17 cellular contexts compared by ENCODE assay signal in genomic region chr2:96353606-96354095, GRCh38. TPM values are rescaled to one million over a fixed set of nuclear protein-coding genes. Genes with fewer than 3 reads are reported as not detected.
DNase-seq lines count a peak whose midpoint lies in the region; ATAC-seq, FAIRE-seq and TF ChIP-seq lines count a peak whose summit lies in the region.
"Had no signal": no experiment of that assay in that cellular context is flagged by ENCODE, and none has a peak within 500 bp of the region (broad histone marks: within the 10 kb centered on the region; RNA-seq: fewer than 3 reads in every experiment).

No MANE protein-coding gene starts in this region.

- H2AK9ac ChIP-seq in IMR-90 (replicated peaks; ENCODE audit: low read depth, low read length, poor library complexity): no peak overlapping the region

- H3K4me1 ChIP-seq in IMR-90 (ENCODE audit: control insufficient read depth, insufficient read depth, low read length): no peaks in the 10 kb centered on the region
- H3K4me1 ChIP-seq in endothelial cell of umbilical vein (ENCODE audit: control insufficient read depth, extremely low read depth, insufficient read depth, low read length): peaks cover 3% of the 10 kb centered on the region
- H3K4me1 ChIP-seq in left lung: peaks cover 0 to 8% of the 10 kb centered on the region in 2 donors
- H3K4me1 ChIP-seq in subcutaneous abdominal adipose tissue (ENCODE audit: control insufficient read depth in 5 of 5, insufficient read depth in 5 of 5, low read length in 5 of 5): peaks cover 4 to 31% (median 23%) of the 10 kb centered on the region in 5 donors

- FAIRE-seq in endothelial cell of umbilical vein (lab: Jason Lieb, UNC): peak; percentile 62
- FAIRE-seq: islet of Langerhans had no signal

- H3K79me2 ChIP-seq in endothelial cell of umbilical vein (ENCODE audit: control insufficient read depth, insufficient read depth, low read length): no peaks in the 10 kb centered on the region

- H3K56ac ChIP-seq in IMR-90 (ENCODE audit: extremely low read depth, insufficient read depth, low read length): no peak overlapping the region

- no peak for DNase-seq in IMR-90
- peak; percentile 82 for DNase-seq in endothelial cell of umbilical vein (ENCODE audit: low read depth, low spot score)
- DNase-seq in left lung: no peak
- no peak for DNase-seq in NCI-H1417 treated with DMSO at 0.1 percent for 48 hours (lab: John Stamatoyannopoulos, UW)
- DNase-seq: activated CD8-positive, alpha-beta memory T cell treated with anti-CD3 and anti-CD28 coated beads for 24 hours; activated naive CD4-positive, alpha-beta T cell; CD8-positive, alpha-beta memory T cell; GDM1; retina; stimulated activated naive CD4-positive, alpha-beta T cell treated with Interleukin-2 at 50 U/mL for 16 hours had no signal

- H3K4me3 ChIP-seq in IMR-90 (ENCODE audit: insufficient read depth, low read depth, low read length) (no peak overlapping the region), endothelial cell of umbilical vein (replicated peaks in 1 of 3; ENCODE audit: insufficient read depth in 1 of 3, low read depth in 1 of 3, low read length in 3 of 3) (no peak overlapping the region), left lung (no peak overlapping the region), subcutaneous abdominal adipose tissue (ENCODE audit: low read depth in 1 of 5, low read length in 5 of 5) (peak overlapping the region in 4 of 5 donors; percentile 32 to 43 (median 42))

- H3K27me3 Mint-ChIP-seq in activated T-helper 17 cell treated with anti-CD3 and anti-CD28 coated beads, Interleukin-2, amount 50 U/mL, for 72 hours: no peaks in the 10 kb centered on the region
- H3K27me3 Mint-ChIP-seq: CD8-positive, alpha-beta memory T cell; central memory CD8-positive, alpha-beta T cell had no signal

- H2BK15ac ChIP-seq in IMR-90 (ENCODE audit: low read depth, low read length): no peak overlapping the region

- no peak overlapping the region for H3K4me2 ChIP-seq in IMR-90 (ENCODE audit: low read depth, low read length)
- H3K4me2 ChIP-seq in endothelial cell of umbilical vein (ENCODE audit: insufficient read depth, low read length): no peak overlapping the region

- no peak overlapping the region for H4K91ac ChIP-seq in IMR-90 (ENCODE audit: insufficient read depth, low read depth, low read length)

- TF ChIP-seq CTCF in IMR-90 (conservative IDR thresholded peaks at IDR 0.05; ENCODE audit: low read depth, low read length) (no peak), endothelial cell of umbilical vein (IDR thresholded peaks at IDR 0.05; ENCODE audit: extremely low read depth in 1 of 2, insufficient read depth in 1 of 2, low read depth in 1 of 2, low read length in 2 of 2) (no peak), left lung (IDR thresholded peaks at IDR 0.05) (no peak)

- ATAC-seq in IMR-90 (ENCODE audit: low read depth) (no peak), left lung (peak; percentile 53), GM21737 (IDR thresholded peaks at IDR 0.05; ENCODE audit: unreplicated experiment) (no peak), HG03139 (IDR thresholded peaks at IDR 0.05; ENCODE audit: unreplicated experiment) (no peak)
- ATAC-seq in activated T-helper 17 cell treated with anti-CD3 and anti-CD28 coated beads, Interleukin-2, amount 50 U/mL, for 72 hours (replicated peaks): no peak
- ATAC-seq: HCT116 had no signal

- no peak overlapping the region for H4K8ac ChIP-seq in IMR-90 (ENCODE audit: low read depth in 2 of 2, low read length in 2 of 2)

- H3K18ac ChIP-seq in IMR-90 (ENCODE audit: low read depth, low read length): no peak overlapping the region

- POLR2A ChIA-PET in IMR-90 (lab: Charles Lee; ENCODE audit: unreplicated experiment): no interaction called here
- POLR2A ChIA-PET in endothelial cell of umbilical vein (lab: Charles Lee): no interaction called here

- TF ChIP-seq POLR2A in IMR-90 (IDR thresholded peaks at IDR 0.05; ENCODE audit: low read depth, low read length): no peak
- no peak for TF ChIP-seq POLR2A in endothelial cell of umbilical vein (IDR thresholded peaks at IDR 0.05; ENCODE audit: low read depth, low read length)

- H3K14ac ChIP-seq in IMR-90 (replicated peaks; ENCODE audit: low read depth, low read length): no peak overlapping the region

- H3K9me3 ChIP-seq in IMR-90 (ENCODE audit: control insufficient read depth, insufficient read depth, low read length) (no peaks in the 10 kb centered on the region), endothelial cell of umbilical vein (replicated peaks; ENCODE audit: control insufficient read depth, insufficient read depth, low read length) (no peaks in the 10 kb centered on the region), left lung (no peaks in the 10 kb centered on the region), subcutaneous abdominal adipose tissue (ENCODE audit: control insufficient read depth in 5 of 5, low read length in 5 of 5) (no peaks in the 10 kb centered on the region)

- no peaks in the 10 kb centered on the region for H4K20me1 ChIP-seq in IMR-90 (ENCODE audit: insufficient read depth, low read length)
- H4K20me1 ChIP-seq in endothelial cell of umbilical vein (replicated peaks; ENCODE audit: control insufficient read depth, extremely low read depth, insufficient read depth, low read length): no peaks in the 10 kb centered on the region

- H2BK5ac ChIP-seq in IMR-90 (ENCODE audit: low read depth, low read length, poor library complexity, severe bottlenecking): no peak overlapping the region

- no peak overlapping the region for H3K27ac ChIP-seq in IMR-90 (ENCODE audit: insufficient read depth, low read length)
- peak overlapping the region; percentile 10 for H3K27ac ChIP-seq in endothelial cell of umbilical vein (ENCODE audit: insufficient read depth, low read depth, low read length)
- H3K27ac ChIP-seq in left lung: peak overlapping the region; percentile 26 to 50
- H3K27ac ChIP-seq in subcutaneous abdominal adipose tissue (ENCODE audit: low read depth, low read length): peak overlapping the region; percentile 84

- H2AK5ac ChIP-seq in IMR-90 (ENCODE audit: low read depth, low read length): no peak overlapping the region

- H3K79me1 ChIP-seq in IMR-90 (ENCODE audit: low read depth in 1 of 2, low read length in 2 of 2): no peaks in the 10 kb centered on the region

- in situ Hi-C loops in IMR-90 (cut with MboI; ENCODE audit: low sequenced_read_pairs): no loop called here

- H3K4me3 Mint-ChIP-seq in activated T-helper 17 cell treated with anti-CD3 and anti-CD28 coated beads, Interleukin-2, amount 50 U/mL, for 72 hours: no peak overlapping the region
- H3K4me3 Mint-ChIP-seq: central memory CD8-positive, alpha-beta T cell had no signal

- no peak overlapping the region for H2BK20ac ChIP-seq in IMR-90 (ENCODE audit: low read depth, low read length)

- H4K5ac ChIP-seq in IMR-90 (ENCODE audit: low read depth, low read length): no peak overlapping the region

- no peak for TF ChIP-seq RAD21 in IMR-90 (IDR thresholded peaks at IDR 0.05; ENCODE audit: low read length)

- peaks cover 69% of the 10 kb centered on the region for H3K36me3 Mint-ChIP-seq in activated T-helper 17 cell treated with anti-CD3 and anti-CD28 coated beads, Interleukin-2, amount 50 U/mL, for 72 hours (ENCODE audit: low read depth)

- no peaks in the 10 kb centered on the region; the same call in 1 of the 2 replicates for H3K9me1 ChIP-seq in IMR-90 (ENCODE audit: insufficient read depth, low read length)
- no peaks in the 10 kb centered on the region for H3K9me1 ChIP-seq in endothelial cell of umbilical vein (replicated peaks; ENCODE audit: control insufficient read depth, extremely low read depth, insufficient read depth, low read length)

- intact Hi-C loops in IMR-90 (cut with micrococcal nuclease): no loop called here
- intact Hi-C loops in endothelial cell of umbilical vein (cut with micrococcal nuclease): no loop called here
- intact Hi-C loops in left lung (cut with DNase I): no loop called here

- H3K4me1 Mint-ChIP-seq in activated T-helper 17 cell treated with anti-CD3 and anti-CD28 coated beads, Interleukin-2, amount 50 U/mL, for 72 hours: no peaks in the 10 kb centered on the region
- H3K4me1 Mint-ChIP-seq: central memory CD8-positive, alpha-beta T cell had no signal

- no peak overlapping the region for H3K4ac ChIP-seq in IMR-90 (ENCODE audit: low read depth, low read length)

- no peak overlapping the region for H3K27ac Mint-ChIP-seq in activated T-helper 17 cell treated with anti-CD3 and anti-CD28 coated beads, Interleukin-2, amount 50 U/mL, for 72 hours

- H3K9me3 Mint-ChIP-seq in activated T-helper 17 cell treated with anti-CD3 and anti-CD28 coated beads, Interleukin-2, amount 50 U/mL, for 72 hours: no peaks in the 10 kb centered on the region
- H3K9me3 Mint-ChIP-seq: CD8-positive, alpha-beta memory T cell; central memory CD8-positive, alpha-beta T cell had no signal

- H3K36me3 ChIP-seq in IMR-90 (ENCODE audit: control insufficient read depth, insufficient read depth, low read length): peaks cover 7% of the 10 kb centered on the region
- peaks cover 0 to 3% of the 10 kb centered on the region in 2 experiments for H3K36me3 ChIP-seq in endothelial cell of umbilical vein (ENCODE audit: control insufficient read depth in 2 of 2, extremely low read depth in 1 of 2, insufficient read depth in 2 of 2, low read length in 2 of 2)
- peaks cover 0 to 39% of the 10 kb centered on the region in 2 donors for H3K36me3 ChIP-seq in left lung
- no peaks in the 10 kb centered on the region for H3K36me3 ChIP-seq in subcutaneous abdominal adipose tissue (ENCODE audit: control insufficient read depth in 5 of 5, insufficient read depth in 5 of 5, low read length in 5 of 5)

- H3K27me3 ChIP-seq in IMR-90 (ENCODE audit: control insufficient read depth, insufficient read depth, low read length) (no peaks in the 10 kb centered on the region), endothelial cell of umbilical vein (ENCODE audit: control insufficient read depth in 2 of 2, insufficient read depth in 2 of 2, low read length in 2 of 2) (no peaks in the 10 kb centered on the region), left lung (no peaks in the 10 kb centered on the region), subcutaneous abdominal adipose tissue (ENCODE audit: control insufficient read depth in 5 of 5, insufficient read depth in 4 of 5, low read length in 5 of 5) (no peaks in the 10 kb centered on the region)

- H3K9ac ChIP-seq in IMR-90 (ENCODE audit: low read depth, low read length) (no peak overlapping the region), endothelial cell of umbilical vein (replicated peaks; ENCODE audit: extremely low read depth, insufficient read depth, low read length) (no peak overlapping the region), subcutaneous abdominal adipose tissue (ENCODE audit: low read length in 5 of 5) (peak overlapping the region in 1 of 5 donors; percentile 42)

- H2AFZ ChIP-seq in IMR-90 (replicated peaks; ENCODE audit: low read length, poor library complexity) (peak overlapping the region; percentile 38), endothelial cell of umbilical vein (ENCODE audit: low read depth, low read length) (no peak overlapping the region)

- dilution Hi-C loops in IMR-90 (cut with HindIII; ENCODE audit: low sequenced_read_pairs, unreplicated experiment) (no loop called here), endothelial cell of umbilical vein (cut with MboI; ENCODE audit: extremely low pct_ligation_motif_present, low sequenced_read_pairs) (no loop called here)

- no peak overlapping the region for H2BK120ac ChIP-seq in IMR-90 (ENCODE audit: low read depth, low read length)

- no CpG with 5 or more reads among the region's 4 CpGs for WGBS in IMR-90 (ENCODE audit: extremely low coverage in 2 of 2, insufficient read length in 1 of 2), 2 experiments

- no peak overlapping the region for H3K23ac ChIP-seq in IMR-90 (ENCODE audit: low read depth, low read length)

- CTCF ChIA-PET in IMR-90 (lab: Yijun Ruan, JAX): no interaction called here
- CTCF ChIA-PET in endothelial cell of umbilical vein (lab: Charles Lee): interaction anchor here (1.1 kb wide), 1 partner anchor 8 kb away, joined by 3 read pairs; no protein-coding TSS in a partner anchor

- BruUV-seq in IMR-90 (replicated peaks; lab: Mats Ljungman, UMichigan): no TSS peak
- no TSS peak for BruUV-seq in endothelial cell of umbilical vein (replicated peaks; lab: Mats Ljungman, UMichigan)

RNA-seq across cellular contexts. Expression of gene NCAPH, which starts 18.1 kb away (rescaled TPM):
- 16.7 and 17.7 TPM in 2 replicates for total RNA-seq in IMR-90 (2012; rRNA removed)
- polyA plus RNA-seq in IMR-90 (2012; rRNA removed): 16.5 and 19.4 TPM in 2 replicates
- polyA plus RNA-seq in IMR-90 (2012; cell fraction: cytosol; rRNA removed): 4.6 and 7.8 TPM in 2 replicates
- 7.2 and 9.7 TPM in 2 replicates for polyA plus RNA-seq in IMR-90 (2012; cell fraction: nucleus; rRNA removed; ENCODE audit: low replicate concordance)
- 34.6 and 36.6 TPM in 2 replicates for total RNA-seq in endothelial cell of umbilical vein
- 20.6 and 21.9 TPM in 2 replicates for polyA plus RNA-seq in endothelial cell of umbilical vein
- polyA plus RNA-seq in endothelial cell of umbilical vein (2011; cell fraction: cytosol; rRNA removed): 27.4 and 37.7 TPM in 2 replicates
- polyA plus RNA-seq in endothelial cell of umbilical vein (2011; cell fraction: nucleus; rRNA removed): 31.1 and 41.8 TPM in 2 replicates
- 12.1 and 20.7 TPM in 2 replicates for polyA plus RNA-seq in endothelial cell of umbilical vein (2012)
- 15.4 and 20.8 TPM in 2 replicates for polyA minus RNA-seq in endothelial cell of umbilical vein
- 35.0 TPM for polyA minus RNA-seq in endothelial cell of umbilical vein (2011; cell fraction: cytosol; rRNA and poly(A)+ RNA removed)
- 10.6 and 18.3 TPM in 2 replicates for polyA minus RNA-seq in endothelial cell of umbilical vein (2011; cell fraction: nucleus; rRNA and poly(A)+ RNA removed)
- total RNA-seq in left lung: 1 to 10 TPM; 4.4 to 5.7 TPM
- 10 to 100 TPM; 63.1 to 89.5 TPM for total RNA-seq in activated T-helper 17 cell treated with anti-CD3 and anti-CD28 coated beads, Interleukin-2, amount 50 U/mL, for 72 hours

RNA-seq across cellular contexts. Expression of gene ITPRIPL1, which starts 28.5 kb away (rescaled TPM):
- total RNA-seq in IMR-90 (2012; rRNA removed): 1.1 and 1.4 TPM in 2 replicates
- polyA plus RNA-seq in IMR-90 (2012; rRNA removed): 0.84 and 0.99 TPM in 2 replicates
- polyA plus RNA-seq in IMR-90 (2012; cell fraction: cytosol; rRNA removed): 0.96 and 1.4 TPM in 2 replicates
- 0.28 and 0.47 TPM in 2 replicates for polyA plus RNA-seq in IMR-90 (2012; cell fraction: nucleus; rRNA removed; ENCODE audit: low replicate concordance)
- 4.6 and 5.8 TPM in 2 replicates for total RNA-seq in endothelial cell of umbilical vein
- 2.3 and 2.6 TPM in 2 replicates for polyA plus RNA-seq in endothelial cell of umbilical vein
- 2.0 and 2.2 TPM in 2 replicates for polyA plus RNA-seq in endothelial cell of umbilical vein (2011; cell fraction: cytosol; rRNA removed)
- polyA plus RNA-seq in endothelial cell of umbilical vein (2011; cell fraction: nucleus; rRNA removed): 1.1 and 1.4 TPM in 2 replicates
- 3.5 and 3.8 TPM in 2 replicates for polyA plus RNA-seq in endothelial cell of umbilical vein (2012)
- polyA minus RNA-seq in endothelial cell of umbilical vein: 2.9 and 3.6 TPM in 2 replicates
- not detected for polyA minus RNA-seq in endothelial cell of umbilical vein (2011; cell fraction: cytosol; rRNA and poly(A)+ RNA removed)
- 0.43 and 0.87 TPM in 2 replicates for polyA minus RNA-seq in endothelial cell of umbilical vein (2011; cell fraction: nucleus; rRNA and poly(A)+ RNA removed)
- total RNA-seq in left lung: 1 to 10 TPM; 1.3 to 2.3 TPM
- total RNA-seq in activated T-helper 17 cell treated with anti-CD3 and anti-CD28 coated beads, Interleukin-2, amount 50 U/mL, for 72 hours: 10 to 100 TPM; 26.1 to 55.9 TPM

RNA-seq across cellular contexts. Expression of gene SNRNP200, which starts 48.3 kb away (rescaled TPM):
- total RNA-seq in IMR-90 (2012; rRNA removed) (44.1 and 44.2 TPM in 2 replicates), endothelial cell of umbilical vein (117 and 124 TPM in 2 replicates), left lung (10 to 100 TPM; 82.7 to 96.1 TPM)
- polyA plus RNA-seq in IMR-90 (2012; rRNA removed) (108 TPM in 2 replicates), endothelial cell of umbilical vein (142 and 155 TPM in 2 replicates)
- 51.0 and 82.3 TPM in 2 replicates for polyA plus RNA-seq in IMR-90 (2012; cell fraction: cytosol; rRNA removed)
- polyA plus RNA-seq in IMR-90 (2012; cell fraction: nucleus; rRNA removed; ENCODE audit: low replicate concordance): 226 and 252 TPM in 2 replicates
- polyA plus RNA-seq in endothelial cell of umbilical vein (2011; cell fraction: cytosol; rRNA removed): 139 and 142 TPM in 2 replicates
- polyA plus RNA-seq in endothelial cell of umbilical vein (2011; cell fraction: nucleus; rRNA removed): 301 and 322 TPM in 2 replicates
- 94.1 and 116 TPM in 2 replicates for polyA plus RNA-seq in endothelial cell of umbilical vein (2012)
- 296 and 312 TPM in 2 replicates for polyA minus RNA-seq in endothelial cell of umbilical vein
- polyA minus RNA-seq in endothelial cell of umbilical vein (2011; cell fraction: cytosol; rRNA and poly(A)+ RNA removed): 167 TPM
- 108 and 136 TPM in 2 replicates for polyA minus RNA-seq in endothelial cell of umbilical vein (2011; cell fraction: nucleus; rRNA and poly(A)+ RNA removed)
- 100 to 1,000 TPM; 155 to 198 TPM for total RNA-seq in activated T-helper 17 cell treated with anti-CD3 and anti-CD28 coated beads, Interleukin-2, amount 50 U/mL, for 72 hours

Comparison
In these comparisons a context has a peak if more than half of its experiments do, and no peak if none do; other contexts are left out.
1. H3K4me3 ChIP-seq: peak in subcutaneous abdominal adipose tissue (4 of 5); none in IMR-90 (single experiment), endothelial cell of umbilical vein (0 of 3) and left lung (0 of 2).